1 cellular context compared by ENCODE assay signal in the genomic region with DNA sequence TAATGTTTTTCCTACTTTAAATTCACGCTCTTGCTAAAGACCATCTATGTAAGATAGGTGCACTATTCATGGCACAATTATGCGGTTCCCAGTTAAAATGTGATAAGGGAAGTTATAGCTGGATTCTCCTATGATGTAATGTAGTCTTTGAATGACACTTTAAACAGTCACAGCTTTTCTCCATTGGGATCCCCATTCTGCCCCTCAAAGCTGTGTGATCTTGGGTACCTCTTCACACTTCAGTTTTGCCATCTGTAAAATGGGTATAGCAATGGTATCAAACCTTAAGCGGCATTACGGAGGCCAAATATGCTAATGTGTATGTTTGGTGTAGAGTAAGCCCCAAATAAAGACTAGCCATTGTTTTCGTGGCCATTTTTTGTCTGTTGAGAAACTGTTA.
TF ChIP-seq lines count a peak whose summit lies in the region.

No MANE protein-coding gene starts in this region.

TF ChIP-seq in IMR-90, 13 proteins besides CTCF, POLR2A, EP300 and RAD21:
- TF ChIP-seq CEBPB (IDR thresholded peaks at IDR 0.05; ENCODE audit: low read depth, low read length) (no peak), NFE2L2 (IDR thresholded peaks at IDR 0.05; ENCODE audit: low read depth, low read length) (no peak)
